Comparison of ENCODE assay signal across 8 cellular contexts in genomic region chr1:211328084-211328694, GRCh38. TPM values are rescaled to one million over a fixed set of nuclear protein-coding genes. Genes with fewer than 3 reads are reported as not detected.
DNase-seq lines count a peak whose midpoint lies in the region; ATAC-seq and TF ChIP-seq lines count a peak whose summit lies in the region.

No MANE protein-coding gene starts in this region.

- H3K27ac ChIP-seq in CD4-positive, alpha-beta memory T cell (ENCODE audit: low read depth, low read length): peak overlapping the region; percentile 73
- H3K27ac ChIP-seq in HUES6 (ENCODE audit: low read depth, low read length) (no peak overlapping the region), duodenal mucosa (ENCODE audit: low read depth, low read length) (no peak overlapping the region)

- peaks cover 0 to 26% of the 10 kb centered on the region in 2 donors for H3K36me3 Mint-ChIP-seq in CD4-positive, alpha-beta memory T cell
- H3K36me3 Mint-ChIP-seq in progenitor cell of endocrine pancreas (ENCODE audit: insufficient read depth): no peaks in the 10 kb centered on the region

- no peak for ATAC-seq in HG02763 (IDR thresholded peaks at IDR 0.05; ENCODE audit: unreplicated experiment)
- no peak for ATAC-seq in GM21515 (IDR thresholded peaks at IDR 0.05; ENCODE audit: unreplicated experiment)

- peak overlapping the region; percentile 45 to 83 for H3K4me3 ChIP-seq in CD4-positive, alpha-beta memory T cell (ENCODE audit: low read length in 2 of 2)
- peak overlapping the region; percentile 82 for H3K4me3 ChIP-seq in HUES6 (ENCODE audit: low read depth, low read length)
- H3K4me3 ChIP-seq in duodenal mucosa (ENCODE audit: low read depth in 1 of 2, low read length in 2 of 2): peak overlapping the region; percentile 19 to 78

- H3K4me3 Mint-ChIP-seq in CD4-positive, alpha-beta memory T cell: peak overlapping the region; percentile 97 to 98 (median 98)
- peak overlapping the region; percentile 76 for H3K4me3 Mint-ChIP-seq in progenitor cell of endocrine pancreas (ENCODE audit: low read depth)

- DNase-seq in CD4-positive, alpha-beta memory T cell: no peak
- DNase-seq in progenitor cell of endocrine pancreas (ENCODE audit: low spot score, unreplicated experiment) (no peak), kidney tubule cell (ENCODE audit: low spot score) (no peak), NCI-H2081 treated with DMSO at 0.1 percent for 48 hours (lab: John Stamatoyannopoulos, UW) (no peak)

- no peaks in the 10 kb centered on the region for H3K36me3 ChIP-seq in CD4-positive, alpha-beta memory T cell (ENCODE audit: insufficient read depth, low read length)
- H3K36me3 ChIP-seq in HUES6 (ENCODE audit: control insufficient read depth, insufficient read depth, low read length): no peaks in the 10 kb centered on the region
- no peaks in the 10 kb centered on the region for H3K36me3 ChIP-seq in duodenal mucosa (ENCODE audit: control insufficient read depth in 1 of 2, insufficient read depth in 2 of 2, low read length in 2 of 2)

- intact Hi-C loops in CD4-positive, alpha-beta memory T cell (cut with micrococcal nuclease): loop anchor here (10.0 kb wide), 2 partner anchors 87 to 883 kb away; no protein-coding TSS in a partner anchor

- H3K27me3 Mint-ChIP-seq in CD4-positive, alpha-beta memory T cell: no peaks in the 10 kb centered on the region
- H3K27me3 Mint-ChIP-seq in progenitor cell of endocrine pancreas: peaks cover 63% of the 10 kb centered on the region

- CTCF ChIA-PET in CD4-positive, alpha-beta memory T cell (lab: Charles Lee; ENCODE audit: partially characterized antibody): interaction anchor here (0.9 to 13.1 kb wide), 13 partner anchors 14 to 186 kb away, joined by 3 to 250 read pairs (median 5); no protein-coding TSS in a partner anchor

- no peaks in the 10 kb centered on the region for H3K9me3 Mint-ChIP-seq in CD4-positive, alpha-beta memory T cell
- no peaks in the 10 kb centered on the region for H3K9me3 Mint-ChIP-seq in progenitor cell of endocrine pancreas (ENCODE audit: low read depth)

- peaks cover 78% of the 10 kb centered on the region for H3K4me1 ChIP-seq in CD4-positive, alpha-beta memory T cell (ENCODE audit: insufficient read depth, low read length)
- peaks cover 51% of the 10 kb centered on the region for H3K4me1 ChIP-seq in HUES6 (ENCODE audit: control insufficient read depth, insufficient read depth, low read length)
- H3K4me1 ChIP-seq in duodenal mucosa (ENCODE audit: control insufficient read depth in 1 of 2, insufficient read depth in 2 of 2, low read length in 2 of 2): peaks cover 39 to 44% of the 10 kb centered on the region in 2 donors

- no peak for TF ChIP-seq CTCF in progenitor cell of endocrine pancreas (IDR thresholded peaks at IDR 0.05; ENCODE audit: unreplicated experiment)

- H3K27ac Mint-ChIP-seq in CD4-positive, alpha-beta memory T cell: peak overlapping the region; percentile 89 to 99 (median 97)
- H3K27ac Mint-ChIP-seq in progenitor cell of endocrine pancreas: no peak overlapping the region

- H3K9me3 ChIP-seq in CD4-positive, alpha-beta memory T cell (ENCODE audit: control insufficient read depth in 1 of 2, low read length in 2 of 2): no peaks in the 10 kb centered on the region
- H3K9me3 ChIP-seq in HUES6 (ENCODE audit: control insufficient read depth, insufficient read depth, low read depth, low read length) (no peaks in the 10 kb centered on the region), duodenal mucosa (ENCODE audit: control insufficient read depth in 1 of 2, low read length in 2 of 2) (no peaks in the 10 kb centered on the region)

- POLR2A ChIA-PET in CD4-positive, alpha-beta memory T cell (lab: Charles Lee; ENCODE audit: partially characterized antibody): interaction anchor here (0.9 to 5.3 kb wide), 13 partner anchors 9 to 251 kb away, joined by 3 to 80 read pairs (median 3); partner anchors contain the start of genes RCOR3 and SLC30A1

- H3K9ac ChIP-seq in HUES6 (ENCODE audit: low read length) (no peak overlapping the region), duodenal mucosa (ENCODE audit: low read depth in 1 of 2, low read length in 2 of 2) (peak overlapping the region; percentile 58 to 71)

- no peaks in the 10 kb centered on the region for H3K27me3 ChIP-seq in CD4-positive, alpha-beta memory T cell (ENCODE audit: insufficient read depth, low read length)
- H3K27me3 ChIP-seq in HUES6 (ENCODE audit: control insufficient read depth, insufficient read depth, low read length): peaks cover 4% of the 10 kb centered on the region; the same call in 1 of the 2 replicates
- no peaks in the 10 kb centered on the region for H3K27me3 ChIP-seq in duodenal mucosa (ENCODE audit: control insufficient read depth in 1 of 2, insufficient read depth in 2 of 2, low read length in 2 of 2)

- peaks cover 63 to 88% (median 76%) of the 10 kb centered on the region in 4 donors for H3K4me1 Mint-ChIP-seq in CD4-positive, alpha-beta memory T cell
- peaks cover 6% of the 10 kb centered on the region for H3K4me1 Mint-ChIP-seq in progenitor cell of endocrine pancreas (ENCODE audit: low read depth)

RNA-seq across cellular contexts. Expression of gene TRAF5, which starts 1.6 kb away (rescaled TPM):
- 10 to 100 TPM; 80.2 to 95.1 TPM for total RNA-seq in CD4-positive, alpha-beta memory T cell
- polyA plus RNA-seq in CD4-positive, alpha-beta memory T cell: 10 to 100 TPM; 22.5 to 36.9 TPM
- total RNA-seq in progenitor cell of endocrine pancreas: 4.5 and 7.1 TPM in 2 replicates
